Comparison of ENCODE assay signal across 8 cellular contexts in genomic region chr1:52726265-52727113, GRCh38. TPM values are rescaled to one million over a fixed set of nuclear protein-coding genes. Genes with fewer than 3 reads are reported as not detected.
DNase-seq lines count a peak whose midpoint lies in the region; ATAC-seq and TF ChIP-seq lines count a peak whose summit lies in the region.

TSS of gene ZYG11B (plus strand) at chr1:52726453. CDS start at chr1:52726654, 201 bp downstream.

- peak; percentile 47 for TF ChIP-seq POLR2A in erythroblast (IDR thresholded peaks at IDR 0.05; ENCODE audit: low read length)

- H4K20me1 ChIP-seq in PC-9 (ENCODE audit: insufficient read depth), result no peaks in the 10 kb centered on the region

- TF ChIP-seq CTCF in PC-9 (conservative IDR thresholded peaks at IDR 0.05), result no peak

- intact Hi-C loops in PC-9 (cut with micrococcal nuclease; ENCODE audit: unreplicated experiment), result no loop called here

- H3K4me3 ChIP-seq in PC-9, result peak within 1 kb of the TSS; percentile 87
- H3K4me3 ChIP-seq in mucosa of stomach (ENCODE audit: low read length), result peak within 1 kb of the TSS; percentile 74

- no peak within 1 kb of the TSS for H3K27ac ChIP-seq in PC-9

- H3K9me3 ChIP-seq in PC-9 (ENCODE audit: insufficient read depth, low read depth), result no peaks in the 10 kb centered on the region
- H3K9me3 ChIP-seq in mucosa of stomach (ENCODE audit: control insufficient read depth, low read length), result no peaks in the 10 kb centered on the region

- peak within 1 kb of the TSS; percentile 94 for H3K4me2 ChIP-seq in PC-9

- H3K79me2 ChIP-seq in PC-9 (ENCODE audit: low read depth), result peaks cover 34% of the 10 kb centered on the region

- ATAC-seq in GM21717 (IDR thresholded peaks at IDR 0.05; ENCODE audit: unreplicated experiment), result peak; percentile 76

- in situ Hi-C loops in KBM-7 (cut with MboI; ENCODE audit: low pct_unique_long_range_greater_than_20kb, low sequenced_read_pairs), result no loop called here

- DNase-seq in DMS153 (lab: John Stamatoyannopoulos, UW) (peak; percentile 51), KBM-7 (peak; percentile 91), PC-9 (peak; percentile 63 to 91), erythroblast (lab: John Stamatoyannopoulos, UW) (peak; percentile 82 to 84)
- peak; percentile 96 for DNase-seq in activated T-cell treated with anti-CD3 and anti-CD28 coated beads, Interleukin-2, amount 50 U/mL, for 1 hour
- DNase-seq in stimulated activated CD8-positive, alpha-beta memory T cell treated with anti-CD3 and anti-CD28 coated beads, Interleukin-7, amount 100 ng/mL, for 1 hour (ENCODE audit: low read depth in 2 of 2), result peak; percentile 80 to 83

- H3K9ac ChIP-seq in mucosa of stomach (ENCODE audit: low read length), result peak within 1 kb of the TSS; percentile 98

- POLR2A ChIA-PET in PC-9 (lab: Charles Lee; ENCODE audit: unreplicated experiment), result interaction anchor here (0.6 kb wide), 1 partner anchor 849 kb away, joined by 3 read pairs; no protein-coding TSS in a partner anchor

- H2AFZ ChIP-seq in PC-9, result peak within 1 kb of the TSS; percentile 77

- no peaks in the 10 kb centered on the region; the same call in 1 of the 2 replicates for H3F3A ChIP-seq in PC-9 (ENCODE audit: insufficient read depth, low read depth)

- no peaks in the 10 kb centered on the region for H3K27me3 ChIP-seq in PC-9 (ENCODE audit: insufficient read depth, low read depth)
- H3K27me3 ChIP-seq in mucosa of stomach (ENCODE audit: control insufficient read depth, insufficient read depth, low read length), result no peaks in the 10 kb centered on the region

- no peaks in the 10 kb centered on the region for H3K9me2 ChIP-seq in PC-9 (ENCODE audit: insufficient read depth)

- peaks cover 13% of the 10 kb centered on the region for H3K4me1 ChIP-seq in PC-9 (replicated peaks; ENCODE audit: insufficient read depth)
- H3K4me1 ChIP-seq in mucosa of stomach (ENCODE audit: control insufficient read depth, insufficient read depth, low read length), result no peaks in the 10 kb centered on the region

- H3K36me3 ChIP-seq in PC-9 (ENCODE audit: low read depth) (no peaks in the 10 kb centered on the region), mucosa of stomach (ENCODE audit: control insufficient read depth, insufficient read depth, low read length) (no peaks in the 10 kb centered on the region)

- CTCF ChIA-PET in PC-9 (lab: Charles Lee), result interaction anchor here (1.0 kb wide), 1 partner anchor 76 kb away, joined by 3 read pairs; no protein-coding TSS in a partner anchor

- no TSS peak for BruUV-seq in PC-9 (replicated peaks; lab: Mats Ljungman, UMichigan)

RNA-seq across cellular contexts. Expression of gene ZYG11B, which starts in this region (rescaled TPM):
- total RNA-seq in PC-9 (2021), result 18.6 and 21.4 TPM in 2 replicates
